ENCODE assay signal across 32 cellular contexts in the genomic region with DNA sequence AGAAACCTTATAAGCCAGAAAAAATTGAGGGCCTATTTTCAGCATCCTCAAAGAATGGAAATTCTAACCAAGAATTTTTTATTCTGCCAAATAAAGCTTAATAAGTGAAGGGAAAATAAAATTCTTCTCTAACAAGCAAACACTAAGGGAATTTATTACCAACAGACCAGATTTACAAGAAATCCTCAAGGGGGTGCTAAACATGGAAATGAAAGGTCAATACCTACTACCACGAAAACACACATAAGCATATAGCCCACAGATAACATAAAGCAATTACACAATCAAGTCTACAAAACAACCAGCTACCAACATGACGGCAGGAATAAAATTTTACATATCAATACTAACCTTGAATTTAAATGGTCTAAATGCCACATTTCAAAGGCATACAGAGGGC.
DNase-seq lines count a peak whose midpoint lies in the region; ATAC-seq, FAIRE-seq and TF ChIP-seq lines count a peak whose summit lies in the region.
"Had no signal": no experiment of that assay in that cellular context is flagged by ENCODE, and none has a peak within 500 bp of the region (broad histone marks: within the 10 kb centered on the region; RNA-seq: fewer than 3 reads in every experiment).

No MANE protein-coding gene starts in this region.

- H3K4me2 ChIP-seq in OCI-LY1 (ENCODE audit: low read length): no peak overlapping the region
- H3K4me2 ChIP-seq: BLaER1 had no signal

- CTCF ChIA-PET in naive thymus-derived CD4-positive, alpha-beta T cell (lab: Charles Lee): no interaction called here

- no peak for ATAC-seq in stimulated activated naive CD8-positive, alpha-beta T cell treated with anti-CD3 and anti-CD28 coated beads, Interleukin-15, amount 100 ng/mL, for 72 hours
- no peak for ATAC-seq in naive thymus-derived CD4-positive, alpha-beta T cell
- ATAC-seq: body of pancreas, Right ventricle myocardium inferior had no signal

- DNase-seq in H54 (ENCODE audit: insufficient read length, low spot score): no peak
- DNase-seq in endodermal cell: no peak
- no peak for DNase-seq in chondrocyte (ENCODE audit: low spot score)
- no peak for DNase-seq in stimulated activated naive CD8-positive, alpha-beta T cell treated with anti-CD3 and anti-CD28 coated beads, Interleukin-15, amount 100 ng/mL, for 72 hours
- DNase-seq in naive thymus-derived CD4-positive, alpha-beta T cell: no peak
- DNase-seq in MG63: no peak
- DNase-seq: activated CD4-positive, alpha-beta T cell treated with anti-CD3 and anti-CD28 coated beads, Interleukin-2, amount 10 ng/mL, durations not matched to agents 24 days and 14 days; activated T-cell treated with anti-CD3 and anti-CD28 coated beads, Interleukin-2, amount 50 U/mL, for 1 hour; adrenal gland; body of pancreas; cerebellar nuclear complex; DND-41; islet precursor cell; Karpas-422; left ventricle myocardium inferior; naive B cell; NCI-H1092 treated with DMSO at 0.1 percent for 48 hours; NCI-H2029 treated with DMSO at 0.1 percent for 48 hours; NCI-H226; NCI-H748 treated with DMSO at 0.1 percent for 48 hours; nucleus accumbens; retina; small intestine; stimulated activated CD4-positive, alpha-beta T cell treated with anti-CD3 and anti-CD28 coated beads, Interleukin-1b, Interleukin-23, amount 100 ng/mL, for 48 hours; stimulated activated CD8-positive, alpha-beta memory T cell treated with anti-CD3 and anti-CD28 coated beads, Interleukin-4, amount 100 ng/mL, for 48 hours had no signal

- no peaks in the 10 kb centered on the region for H3F3A ChIP-seq in OCI-LY1 (ENCODE audit: insufficient read depth, low read length)

- H3K4me3 Mint-ChIP-seq in endodermal cell: no peak overlapping the region
- H3K4me3 Mint-ChIP-seq in chondrocyte (ENCODE audit: unreplicated experiment): no peak overlapping the region
- no peak overlapping the region for H3K4me3 Mint-ChIP-seq in stimulated activated naive CD8-positive, alpha-beta T cell treated with anti-CD3 and anti-CD28 coated beads, Interleukin-15, amount 100 ng/mL, for 72 hours
- no peak overlapping the region for H3K4me3 Mint-ChIP-seq in naive thymus-derived CD4-positive, alpha-beta T cell
- H3K4me3 Mint-ChIP-seq: activated CD4-positive, alpha-beta T cell treated with anti-CD3 and anti-CD28 coated beads, Interleukin-2, amount 10 ng/mL, durations not matched to agents 24 days and 14 days; mesothelial cell of epicardium; naive B cell had no signal

- POLR2A ChIA-PET in naive thymus-derived CD4-positive, alpha-beta T cell (lab: Charles Lee): no interaction called here

- H3K36me3 ChIP-seq in OCI-LY1 (ENCODE audit: insufficient read depth, low read length) (no peaks in the 10 kb centered on the region), endodermal cell (ENCODE audit: control insufficient read depth, insufficient read depth, low read length) (peaks cover 92% of the 10 kb centered on the region), MG63 (no peaks in the 10 kb centered on the region)
- H3K36me3 ChIP-seq in naive thymus-derived CD4-positive, alpha-beta T cell (ENCODE audit: control insufficient read depth in 2 of 3, insufficient read depth in 3 of 3, low read length in 3 of 3): no peaks in the 10 kb centered on the region
- H3K36me3 ChIP-seq: adrenal gland, BLaER1, left ventricle myocardium inferior, tibial nerve had no signal

- FAIRE-seq in H54 (lab: Jason Lieb, UNC): peak; percentile 27
- FAIRE-seq: HTR-8/SVneo, small intestine had no signal

- H3K9ac ChIP-seq in OCI-LY1 (ENCODE audit: low read length) (no peak overlapping the region), endodermal cell (ENCODE audit: extremely low read depth, low read length, poor library complexity, severe bottlenecking) (no peak overlapping the region)
- H3K9ac ChIP-seq: BLaER1 had no signal

- H3K27me3 ChIP-seq in OCI-LY1 (ENCODE audit: insufficient read depth, low read length) (no peaks in the 10 kb centered on the region), endodermal cell (ENCODE audit: control insufficient read depth, insufficient read depth, low read length, poor library complexity, severe bottlenecking) (no peaks in the 10 kb centered on the region), MG63 (no peaks in the 10 kb centered on the region)
- no peaks in the 10 kb centered on the region for H3K27me3 ChIP-seq in naive thymus-derived CD4-positive, alpha-beta T cell (ENCODE audit: control insufficient read depth in 2 of 2, insufficient read depth in 2 of 2, low read length in 2 of 2)
- H3K27me3 ChIP-seq: adrenal gland, BLaER1, body of pancreas, tibial nerve had no signal

- no peak overlapping the region for H3K27ac Mint-ChIP-seq in endodermal cell
- H3K27ac Mint-ChIP-seq in chondrocyte (ENCODE audit: unreplicated experiment): no peak overlapping the region
- no peak overlapping the region for H3K27ac Mint-ChIP-seq in stimulated activated naive CD8-positive, alpha-beta T cell treated with anti-CD3 and anti-CD28 coated beads, Interleukin-15, amount 100 ng/mL, for 72 hours
- no peak overlapping the region for H3K27ac Mint-ChIP-seq in naive thymus-derived CD4-positive, alpha-beta T cell
- H3K27ac Mint-ChIP-seq: activated CD4-positive, alpha-beta T cell treated with anti-CD3 and anti-CD28 coated beads, Interleukin-2, amount 10 ng/mL, durations not matched to agents 24 days and 14 days; mesothelial cell of epicardium; naive B cell had no signal

- H2AFZ ChIP-seq in OCI-LY1 (ENCODE audit: low read length): no peak overlapping the region

- H3K27ac ChIP-seq in 22Rv1 (no peak overlapping the region), OCI-LY1 (ENCODE audit: low read depth, low read length, poor library complexity, severe bottlenecking) (no peak overlapping the region), endodermal cell (ENCODE audit: low read depth, low read length) (no peak overlapping the region)
- H3K27ac ChIP-seq in naive thymus-derived CD4-positive, alpha-beta T cell (ENCODE audit: low read depth, low read length): no peak overlapping the region
- H3K27ac ChIP-seq: adrenal gland, BLaER1, body of pancreas, left ventricle myocardium inferior, tibial nerve had no signal

- H3K36me3 Mint-ChIP-seq in endodermal cell (ENCODE audit: low read depth) (peaks cover 39% of the 10 kb centered on the region), chondrocyte (ENCODE audit: low read depth) (no peaks in the 10 kb centered on the region)
- no peaks in the 10 kb centered on the region for H3K36me3 Mint-ChIP-seq in naive thymus-derived CD4-positive, alpha-beta T cell
- H3K36me3 Mint-ChIP-seq: mesothelial cell of epicardium, naive B cell had no signal

- H4K20me1 ChIP-seq in OCI-LY1 (ENCODE audit: insufficient read depth, low read length): no peaks in the 10 kb centered on the region
- H4K20me1 ChIP-seq: BLaER1 had no signal

- H3K9me3 ChIP-seq in OCI-LY1 (ENCODE audit: low read length) (no peaks in the 10 kb centered on the region), endodermal cell (ENCODE audit: control insufficient read depth, low read length) (no peaks in the 10 kb centered on the region), MG63 (no peaks in the 10 kb centered on the region)
- H3K9me3 ChIP-seq in naive thymus-derived CD4-positive, alpha-beta T cell (ENCODE audit: control insufficient read depth in 2 of 3, low read length in 3 of 3): no peaks in the 10 kb centered on the region
- H3K9me3 ChIP-seq: adrenal gland, BLaER1, body of pancreas, left ventricle myocardium inferior, tibial nerve had no signal

- 84% methylated on average over 2 of the region's 2 CpGs; no CpG with 5 or more reads in 1 of the 2 experiments for WGBS in endodermal cell (ENCODE audit: insufficient coverage in 1 of 2, insufficient read length in 1 of 2), 2 experiments

- H3K4me3 ChIP-seq in OCI-LY1 (ENCODE audit: low read depth, low read length, poor library complexity, severe bottlenecking) (no peak overlapping the region), endodermal cell (ENCODE audit: low read length) (no peak overlapping the region), MG63 (no peak overlapping the region)
- H3K4me3 ChIP-seq in naive thymus-derived CD4-positive, alpha-beta T cell (ENCODE audit: low read length): no peak overlapping the region
- H3K4me3 ChIP-seq: adrenal gland, BLaER1, body of pancreas, left ventricle myocardium inferior, tibial nerve had no signal

- peak; percentile 25; the same call in 1 of the 2 replicates for TF ChIP-seq CTCF in 22Rv1 (IDR thresholded peaks at IDR 0.05)
- 0 out of 2 replicates have a peak, but pooled peaks have one; percentile 6 for TF ChIP-seq CTCF in OCI-LY1 (IDR thresholded peaks at IDR 0.05; ENCODE audit: low read length)
- peak; percentile 69 for TF ChIP-seq CTCF in endodermal cell (conservative IDR thresholded peaks at IDR 0.05)
- no peak for TF ChIP-seq CTCF in chondrocyte (IDR thresholded peaks at IDR 0.05)

- no peaks in the 10 kb centered on the region for H3K4me1 ChIP-seq in OCI-LY1 (ENCODE audit: insufficient read depth, low read length, severe bottlenecking)
- H3K4me1 ChIP-seq in endodermal cell (ENCODE audit: control insufficient read depth, insufficient read depth, low read length): no peaks in the 10 kb centered on the region
- no peaks in the 10 kb centered on the region for H3K4me1 ChIP-seq in naive thymus-derived CD4-positive, alpha-beta T cell (ENCODE audit: control insufficient read depth in 2 of 2, insufficient read depth in 2 of 2, low read length in 2 of 2)
- H3K4me1 ChIP-seq: adrenal gland, BLaER1, body of pancreas, left ventricle myocardium inferior, tibial nerve had no signal

- H3K9me2 ChIP-seq in OCI-LY1 (ENCODE audit: low read depth, low read length): no peaks in the 10 kb centered on the region

- intact Hi-C loops in naive thymus-derived CD4-positive, alpha-beta T cell (cut with micrococcal nuclease): no loop called here

- no peak for TF ChIP-seq POLR2A in H54 (IDR thresholded peaks at IDR 0.05; ENCODE audit: low read depth, low read length)

- H3K27me3 Mint-ChIP-seq in endodermal cell (ENCODE audit: insufficient read depth) (no peaks in the 10 kb centered on the region), chondrocyte (ENCODE audit: low read depth) (no peaks in the 10 kb centered on the region)
- no peaks in the 10 kb centered on the region for H3K27me3 Mint-ChIP-seq in stimulated activated naive CD8-positive, alpha-beta T cell treated with anti-CD3 and anti-CD28 coated beads, Interleukin-15, amount 100 ng/mL, for 72 hours
- H3K27me3 Mint-ChIP-seq in naive thymus-derived CD4-positive, alpha-beta T cell: no peaks in the 10 kb centered on the region
- H3K27me3 Mint-ChIP-seq: activated CD4-positive, alpha-beta T cell treated with anti-CD3 and anti-CD28 coated beads, Interleukin-2, amount 10 ng/mL, durations not matched to agents 24 days and 14 days; naive B cell had no signal

- H3K4me1 Mint-ChIP-seq in endodermal cell (peaks cover 31% of the 10 kb centered on the region), chondrocyte (ENCODE audit: low read depth) (peaks cover 11% of the 10 kb centered on the region)
- no peaks in the 10 kb centered on the region for H3K4me1 Mint-ChIP-seq in stimulated activated naive CD8-positive, alpha-beta T cell treated with anti-CD3 and anti-CD28 coated beads, Interleukin-15, amount 100 ng/mL, for 72 hours
- H3K4me1 Mint-ChIP-seq in naive thymus-derived CD4-positive, alpha-beta T cell: no peaks in the 10 kb centered on the region
- H3K4me1 Mint-ChIP-seq: activated CD4-positive, alpha-beta T cell treated with anti-CD3 and anti-CD28 coated beads, Interleukin-2, amount 10 ng/mL, durations not matched to agents 24 days and 14 days; naive B cell had no signal

- H3K9me3 Mint-ChIP-seq in endodermal cell (no peaks in the 10 kb centered on the region), chondrocyte (ENCODE audit: low read depth) (no peaks in the 10 kb centered on the region)
- H3K9me3 Mint-ChIP-seq in stimulated activated naive CD8-positive, alpha-beta T cell treated with anti-CD3 and anti-CD28 coated beads, Interleukin-15, amount 100 ng/mL, for 72 hours: peaks cover 0 to 10% of the 10 kb centered on the region in 2 donors
- H3K9me3 Mint-ChIP-seq in naive thymus-derived CD4-positive, alpha-beta T cell: peaks cover 0 to 24% (median 3%) of the 10 kb centered on the region in 11 donors
- H3K9me3 Mint-ChIP-seq: activated CD4-positive, alpha-beta T cell treated with anti-CD3 and anti-CD28 coated beads, Interleukin-2, amount 10 ng/mL, durations not matched to agents 24 days and 14 days; mesothelial cell of epicardium had no signal

- H3K79me2 ChIP-seq in OCI-LY1 (ENCODE audit: insufficient read depth, low read length): no peaks in the 10 kb centered on the region
